8 cellular contexts compared by ENCODE assay signal in genomic region chr20:20083796-20084195, GRCh38. TPM values are rescaled to one million over a fixed set of nuclear protein-coding genes. Genes with fewer than 3 reads are reported as not detected.
DNase-seq lines count a peak whose midpoint lies in the region; ATAC-seq and TF ChIP-seq lines count a peak whose summit lies in the region.

No MANE protein-coding gene starts in this region.

- peak overlapping the region in 9 of 10 donors; percentile 64 to 87 (median 84) for H3K27ac ChIP-seq in heart right ventricle

- H3K27me3 ChIP-seq in heart right ventricle: peaks cover 0 to 17% (median 5%) of the 10 kb centered on the region in 7 donors

- no peaks in the 10 kb centered on the region for H3K36me3 ChIP-seq in heart right ventricle

- H3K36me3 Mint-ChIP-seq in activated CD8-positive, alpha-beta T cell treated with anti-CD3 and anti-CD28 coated beads for 36 hours (ENCODE audit: low read depth): no peaks in the 10 kb centered on the region
- H3K36me3 Mint-ChIP-seq in stimulated activated effector memory CD8-positive, alpha-beta T cell treated with anti-CD3 and anti-CD28 coated beads, Interleukin-12 subunit alpha, Interleukin-12 subunit beta, amount 100 ng/mL, for 72 hours: no peaks in the 10 kb centered on the region

- peak; percentile 72 for TF ChIP-seq CTCF in activated CD8-positive, alpha-beta T cell treated with anti-CD3 and anti-CD28 coated beads for 36 hours (IDR thresholded peaks at IDR 0.05)
- peak; percentile 18 to 68 (median 55) for TF ChIP-seq CTCF in heart right ventricle (IDR thresholded peaks at IDR 0.05)

- 1 to 2% methylated on average over 3 of the region's 3 CpGs for WGBS in heart right ventricle, 2 donors

- peak overlapping the region in 2 of 10 donors; percentile 2 to 16 for H3K4me3 ChIP-seq in heart right ventricle

- DNase-seq in D341Med (ENCODE audit: low spot score) (peak; percentile 46), NCI-H2227 (lab: John Stamatoyannopoulos, UW; ENCODE audit: unreplicated experiment) (peak; percentile 81), heart right ventricle (no peak)
- no peak for DNase-seq in activated CD8-positive, alpha-beta T cell treated with anti-CD3 and anti-CD28 coated beads for 36 hours
- DNase-seq in stimulated activated effector memory CD8-positive, alpha-beta T cell treated with anti-CD3 and anti-CD28 coated beads, Interleukin-12 subunit alpha, Interleukin-12 subunit beta, amount 100 ng/mL, for 72 hours (ENCODE audit: low spot score in 2 of 2): no peak

- H3K4me3 Mint-ChIP-seq in activated CD8-positive, alpha-beta T cell treated with anti-CD3 and anti-CD28 coated beads for 36 hours: peak overlapping the region; percentile 59
- no peak overlapping the region for H3K4me3 Mint-ChIP-seq in stimulated activated effector memory CD8-positive, alpha-beta T cell treated with anti-CD3 and anti-CD28 coated beads, Interleukin-12 subunit alpha, Interleukin-12 subunit beta, amount 100 ng/mL, for 72 hours

- POLR2A ChIA-PET in activated CD8-positive, alpha-beta T cell treated with anti-CD3 and anti-CD28 coated beads for 36 hours (lab: Charles Lee): no interaction called here

- ATAC-seq in HG02798 (IDR thresholded peaks at IDR 0.05; ENCODE audit: poor library complexity, unreplicated experiment) (peak; percentile 45), heart right ventricle (peak in 6 of 8 donors; percentile 11 to 46 (median 32)), HG03175 (IDR thresholded peaks at IDR 0.05; ENCODE audit: unreplicated experiment) (no peak), HG02678 (IDR thresholded peaks at IDR 0.05; ENCODE audit: unreplicated experiment) (no peak)
- ATAC-seq in activated CD8-positive, alpha-beta T cell treated with anti-CD3 and anti-CD28 coated beads for 36 hours: peak; percentile 69
- ATAC-seq in stimulated activated effector memory CD8-positive, alpha-beta T cell treated with anti-CD3 and anti-CD28 coated beads, Interleukin-12 subunit alpha, Interleukin-12 subunit beta, amount 100 ng/mL, for 72 hours: peak; percentile 36

- no peaks in the 10 kb centered on the region for H3K9me3 Mint-ChIP-seq in activated CD8-positive, alpha-beta T cell treated with anti-CD3 and anti-CD28 coated beads for 36 hours
- no peaks in the 10 kb centered on the region for H3K9me3 Mint-ChIP-seq in stimulated activated effector memory CD8-positive, alpha-beta T cell treated with anti-CD3 and anti-CD28 coated beads, Interleukin-12 subunit alpha, Interleukin-12 subunit beta, amount 100 ng/mL, for 72 hours

- H3K4me1 Mint-ChIP-seq in activated CD8-positive, alpha-beta T cell treated with anti-CD3 and anti-CD28 coated beads for 36 hours (ENCODE audit: low read depth): peaks cover 7% of the 10 kb centered on the region
- H3K4me1 Mint-ChIP-seq in stimulated activated effector memory CD8-positive, alpha-beta T cell treated with anti-CD3 and anti-CD28 coated beads, Interleukin-12 subunit alpha, Interleukin-12 subunit beta, amount 100 ng/mL, for 72 hours: no peaks in the 10 kb centered on the region

- peaks cover 0 to 28% (median 4%) of the 10 kb centered on the region in 9 donors for H3K4me1 ChIP-seq in heart right ventricle

- no peaks in the 10 kb centered on the region for H3K9me3 ChIP-seq in heart right ventricle

- intact Hi-C loops in activated CD8-positive, alpha-beta T cell treated with anti-CD3 and anti-CD28 coated beads for 36 hours (cut with micrococcal nuclease): loop anchor here (5.0 to 10.0 kb wide), 2 partner anchors 154 to 511 kb away; no protein-coding TSS in a partner anchor
- intact Hi-C loops in heart right ventricle (cut with DNase I): loop anchor here (1.0 to 10.0 kb wide), 11 partner anchors 55 to 511 kb away; no protein-coding TSS in a partner anchor

- CTCF ChIA-PET in activated CD8-positive, alpha-beta T cell treated with anti-CD3 and anti-CD28 coated beads for 36 hours (lab: Charles Lee): interaction anchor here (0.7 to 4.2 kb wide), 10 partner anchors 10 to 513 kb away, joined by 3 to 41 read pairs (median 4); no protein-coding TSS in a partner anchor

- peaks cover 6% of the 10 kb centered on the region for H3K27me3 Mint-ChIP-seq in activated CD8-positive, alpha-beta T cell treated with anti-CD3 and anti-CD28 coated beads for 36 hours

- peak overlapping the region; percentile 20 for H3K27ac Mint-ChIP-seq in activated CD8-positive, alpha-beta T cell treated with anti-CD3 and anti-CD28 coated beads for 36 hours
- H3K27ac Mint-ChIP-seq in stimulated activated effector memory CD8-positive, alpha-beta T cell treated with anti-CD3 and anti-CD28 coated beads, Interleukin-12 subunit alpha, Interleukin-12 subunit beta, amount 100 ng/mL, for 72 hours: no peak overlapping the region

RNA-seq across cellular contexts. Expression of gene CFAP61, which starts 31.5 kb away (rescaled TPM):
- total RNA-seq in activated CD8-positive, alpha-beta T cell treated with anti-CD3 and anti-CD28 coated beads for 36 hours: not detected
- 100 to 1,000 TPM in 1 of 10 donors, 10 to 100 TPM in 9; 30.3 to 140 (median 68.2) TPM for total RNA-seq in heart right ventricle
- 10 to 100 TPM in 1 of 2 donors, 1 to 10 TPM in 1; 8.2 to 15.1 TPM for polyA plus RNA-seq in heart right ventricle

RNA-seq across cellular contexts. Expression of gene CRNKL1, which starts 31.5 kb away (rescaled TPM):
- total RNA-seq in activated CD8-positive, alpha-beta T cell treated with anti-CD3 and anti-CD28 coated beads for 36 hours: 10 to 100 TPM; 21.1 to 23.3 TPM
- 10 to 100 TPM; 13.5 to 20.2 (median 18.1) TPM for total RNA-seq in heart right ventricle
- 10 to 100 TPM in 1 of 2 donors, 1 to 10 TPM in 1; 9.8 to 17.5 TPM for polyA plus RNA-seq in heart right ventricle

Comparison
In these comparisons a context has a peak if more than half of its experiments do, and no peak if none do; other contexts are left out.
1. DNase-seq: peak in D341Med (single experiment) and NCI-H2227 (single experiment); none in activated CD8-positive, alpha-beta T cell treated with anti-CD3 and anti-CD28 coated beads for 36 hours (single experiment), heart right ventricle (0 of 2) and stimulated activated effector memory CD8-positive, alpha-beta T cell treated with anti-CD3 and anti-CD28 coated beads, Interleukin-12 subunit alpha, Interleukin-12 subunit beta, amount 100 ng/mL, for 72 hours (0 of 2).
2. ATAC-seq: peak in HG02798 (single experiment), activated CD8-positive, alpha-beta T cell treated with anti-CD3 and anti-CD28 coated beads for 36 hours (single experiment), heart right ventricle (6 of 8) and stimulated activated effector memory CD8-positive, alpha-beta T cell treated with anti-CD3 and anti-CD28 coated beads, Interleukin-12 subunit alpha, Interleukin-12 subunit beta, amount 100 ng/mL, for 72 hours (single experiment); none in HG03175 (single experiment) and HG02678 (single experiment).
3. RNA of gene CFAP61, which starts 31.5 kb away (total RNA-seq): 30.3 to 140 TPM in heart right ventricle; not detected in activated CD8-positive, alpha-beta T cell treated with anti-CD3 and anti-CD28 coated beads for 36 hours; every median in the first group is over 10 times any median in the second.